19 cellular contexts compared by ENCODE assay signal in genomic region chr4:7032591-7032990, GRCh38. TPM values are rescaled to one million over a fixed set of nuclear protein-coding genes. Genes with fewer than 3 reads are reported as not detected.
DNase-seq lines count a peak whose midpoint lies in the region; ATAC-seq and TF ChIP-seq lines count a peak whose summit lies in the region.
"Had no signal": no experiment of that assay in that cellular context is flagged by ENCODE, and none has a peak within 500 bp of the region (broad histone marks: within the 10 kb centered on the region; RNA-seq: fewer than 3 reads in every experiment).

No MANE protein-coding gene starts in this region.

- no peaks in the 10 kb centered on the region for H3K9me3 ChIP-seq in mesenchymal stem cell (ENCODE audit: control insufficient read depth, low read length)
- H3K9me3 ChIP-seq: SJCRH30 had no signal

- H2AFZ ChIP-seq in mesenchymal stem cell (ENCODE audit: low read depth, low read length), result no peak overlapping the region

- no peak overlapping the region for H3K9ac ChIP-seq in mesenchymal stem cell (ENCODE audit: low read length)

- no peak overlapping the region for H3K4ac ChIP-seq in mesenchymal stem cell (ENCODE audit: low read depth in 1 of 2, low read length in 2 of 2)

- ATAC-seq in GM21717 (IDR thresholded peaks at IDR 0.05; ENCODE audit: unreplicated experiment), result no peak

- no peak overlapping the region for H2BK120ac ChIP-seq in mesenchymal stem cell (ENCODE audit: low read depth, low read length)

- peaks cover 48% of the 10 kb centered on the region for H3K4me1 ChIP-seq in mesenchymal stem cell (ENCODE audit: control insufficient read depth, insufficient read depth, low read depth, low read length)
- H3K4me1 ChIP-seq: SJCRH30 had no signal

- H2AK5ac ChIP-seq in mesenchymal stem cell (ENCODE audit: low read length, severe bottlenecking), result peak overlapping the region; percentile 89

- peak overlapping the region; percentile 71 for H3K27ac ChIP-seq in mesenchymal stem cell (ENCODE audit: low read length, poor library complexity, severe bottlenecking)
- H3K27ac ChIP-seq: 22Rv1, SJCRH30 had no signal

- no peak overlapping the region for H4K8ac ChIP-seq in mesenchymal stem cell (ENCODE audit: low read length)

- peak; percentile 30 for DNase-seq in DMS53 (lab: John Stamatoyannopoulos, UW)
- DNase-seq in DMS53 treated with DMSO at 0.1 percent for 48 hours (lab: John Stamatoyannopoulos, UW; ENCODE audit: unreplicated experiment), result no peak
- peak; percentile 65 for DNase-seq in epithelial cell of proximal tubule (ENCODE audit: low read depth)
- peak; percentile 69 for DNase-seq in mesenchymal stem cell
- DNase-seq in AG08395 (ENCODE audit: low spot score), result no peak
- DNase-seq in iPS-NIHi7 (ENCODE audit: extremely low spot score), result no peak
- no peak for DNase-seq in NCI-H2081 (lab: John Stamatoyannopoulos, UW)
- DNase-seq: CD4-positive, alpha-beta memory T cell; DMS153; EL; GOT3; NCI-H1105; NCI-H1694; NCI-H2227 treated with DMSO at 0.1 percent for 48 hours; NCI-H524; NCI-H82; SJCRH30 had no signal

- H3K36me3 ChIP-seq in mesenchymal stem cell (ENCODE audit: control insufficient read depth in 1 of 2, insufficient read depth in 2 of 2, low read depth in 1 of 2, low read length in 2 of 2), result peaks cover 33 to 35% of the 10 kb centered on the region in 2 experiments

- H3K4me2 ChIP-seq in mesenchymal stem cell (ENCODE audit: low read length, poor library complexity, severe bottlenecking), result no peak overlapping the region

- TF ChIP-seq CTCF in epithelial cell of proximal tubule (conservative IDR thresholded peaks at IDR 0.05; ENCODE audit: low read depth, low read length), result no peak

- no peak overlapping the region for H3K18ac ChIP-seq in mesenchymal stem cell (ENCODE audit: low read depth in 1 of 2, low read length in 2 of 2)

- no peak overlapping the region for H3K23ac ChIP-seq in mesenchymal stem cell (ENCODE audit: low read length in 2 of 2)

- H2BK15ac ChIP-seq in mesenchymal stem cell (ENCODE audit: low read depth, poor library complexity, severe bottlenecking), result no peak overlapping the region

- 62% methylated on average over 7 of the region's 8 CpGs for WGBS in mesenchymal stem cell

- H3K4me3 ChIP-seq in epithelial cell of proximal tubule (ENCODE audit: low read depth, low read length) (no peak overlapping the region), mesenchymal stem cell (ENCODE audit: insufficient read depth in 1 of 2, low read depth in 1 of 2, low read length in 2 of 2) (no peak overlapping the region)
- H3K4me3 ChIP-seq: SJCRH30 had no signal

- H3K27me3 ChIP-seq in mesenchymal stem cell (ENCODE audit: control insufficient read depth in 1 of 2, insufficient read depth in 1 of 2, low read length in 2 of 2), result no peaks in the 10 kb centered on the region
- H3K27me3 ChIP-seq: SJCRH30 had no signal

- H3K14ac ChIP-seq in mesenchymal stem cell (ENCODE audit: low read length in 2 of 2), result no peak overlapping the region

- H2BK5ac ChIP-seq in mesenchymal stem cell (ENCODE audit: low read depth, low read length, poor library complexity, severe bottlenecking), result peak overlapping the region; percentile 22

- H4K91ac ChIP-seq in mesenchymal stem cell (ENCODE audit: low read length), result no peak overlapping the region

- no peak overlapping the region for H2BK12ac ChIP-seq in mesenchymal stem cell (ENCODE audit: low read length in 2 of 2)

- H3K79me1 ChIP-seq in mesenchymal stem cell (replicated peaks; ENCODE audit: low read length, poor library complexity, severe bottlenecking), result peaks cover 11% of the 10 kb centered on the region

RNA-seq across cellular contexts. Expression of gene TADA2B, which starts 10.6 kb away (rescaled TPM):
- total RNA-seq in epithelial cell of proximal tubule, result 15.2 and 16.9 TPM in 2 replicates
- 13.5 TPM for polyA plus RNA-seq in mesenchymal stem cell (2013, experiment 1 of 2)
- 14.1 TPM for polyA plus RNA-seq in mesenchymal stem cell (2013, experiment 2 of 2)

RNA-seq across cellular contexts. Expression of gene GRPEL1, which starts 35.3 kb away (rescaled TPM):
- total RNA-seq in epithelial cell of proximal tubule, result 45.8 and 52.7 TPM in 2 replicates
- polyA plus RNA-seq in mesenchymal stem cell (2013, experiment 1 of 2), result 21.0 TPM
- 23.6 TPM for polyA plus RNA-seq in mesenchymal stem cell (2013, experiment 2 of 2)

Comparison
In these comparisons a context has a peak if more than half of its experiments do, and no peak if none do; other contexts are left out.
1. DNase-seq: peak in DMS53 (single experiment), epithelial cell of proximal tubule (single experiment) and mesenchymal stem cell (single experiment); none in DMS53 treated with DMSO at 0.1 percent for 48 hours (single experiment), AG08395 (single experiment), iPS-NIHi7 (single experiment) and NCI-H2081 (0 of 2).